27 cellular contexts compared by ENCODE assay signal in genomic region chr9:98175762-98176161, GRCh38.
"Had no signal": no experiment of that assay in that cellular context is flagged by ENCODE, and none has a peak within 500 bp of the region (broad histone marks: within the 10 kb centered on the region; RNA-seq: fewer than 3 reads in every experiment).

No MANE protein-coding gene starts in this region.

- H3K9me3 ChIP-seq: esophagus muscularis mucosa, heart right ventricle, left lung, ovary, psoas muscle, testis, transverse colon, uterus had no signal

- H3K4me3 Mint-ChIP-seq: activated T-helper 1 cell treated with anti-CD3 and anti-CD28 coated beads, Interleukin-12 subunit alpha, Interleukin-12 subunit beta, Interleukin-2, Interleukin-4 antibody, amounts not matched to agents 30 ng/mL and 10 ng/mL and 1 ng/mL, durations not matched to agents 14 hours and 24 hours and 36 hours; endodermal cell; nephron; T-helper 2 cell treated with Interferon-gamma antibody and Interleukin-4, amounts not matched to agents 5 μg/mL and 100 μg/mL, for 36 hours had no signal

- H3K4me3 ChIP-seq: esophagus muscularis mucosa, heart right ventricle, left lung, ovary, psoas muscle, testis, transverse colon, uterus had no signal

- H3K36me3 ChIP-seq: brain microvascular endothelial cell, esophagus muscularis mucosa, heart right ventricle, left lung, ovary, transverse colon, uterus had no signal

- H3K27ac Mint-ChIP-seq: activated T-helper 1 cell treated with anti-CD3 and anti-CD28 coated beads, Interleukin-12 subunit alpha, Interleukin-12 subunit beta, Interleukin-2, Interleukin-4 antibody, amounts not matched to agents 30 ng/mL and 10 ng/mL and 1 ng/mL, durations not matched to agents 14 hours and 24 hours and 36 hours; nephron; T-helper 2 cell treated with Interferon-gamma antibody and Interleukin-4, amounts not matched to agents 5 μg/mL and 100 μg/mL, for 36 hours had no signal

- ATAC-seq: activated CD4-positive, CD25-positive, alpha-beta regulatory T cell treated with anti-CD3 and anti-CD28 coated beads, Interleukin-2, amount 50 U/mL, for 24 hours; foreskin keratinocyte; heart right ventricle; left lung; psoas muscle; stimulated activated naive CD8-positive, alpha-beta T cell treated with anti-CD3 and anti-CD28 coated beads, Interleukin-15, Interleukin-2, amounts not matched to agents 100 U/mL and 50 U/mL, for 24 hours had no signal

- DNase-seq: activated CD4-positive, alpha-beta T cell treated with anti-CD3 and anti-CD28 coated beads for 48 hours; activated CD4-positive, alpha-beta T cell treated with anti-CD3 and anti-CD28 coated beads, Interleukin-2, amount 50 U/mL, for 48 hours; activated CD8-positive, alpha-beta memory T cell treated with anti-CD3 and anti-CD28 coated beads for 24 hours; activated gamma-delta T cell; activated naive CD4-positive, alpha-beta T cell treated with anti-CD3 and anti-CD28 coated beads, Interleukin-2, amount 50 U/mL, for 16 hours; amniotic stem cell; brain microvascular endothelial cell; caudate nucleus; cortex of kidney; endodermal cell; foreskin keratinocyte; heart right ventricle; left lung; mesendoderm; ovary; psoas muscle; stimulated activated CD4-positive, alpha-beta T cell treated with anti-CD3 and anti-CD28 coated beads, Interleukin-15, amount 100 ng/mL, for 24 hours; stimulated activated naive CD8-positive, alpha-beta T cell treated with anti-CD3 and anti-CD28 coated beads, Interleukin-15, Interleukin-2, amounts not matched to agents 100 U/mL and 50 U/mL, for 24 hours; T-helper 1 cell; testis; transverse colon; uterus had no signal

- H3K9me3 Mint-ChIP-seq: activated T-helper 1 cell treated with anti-CD3 and anti-CD28 coated beads, Interleukin-12 subunit alpha, Interleukin-12 subunit beta, Interleukin-2, Interleukin-4 antibody, amounts not matched to agents 30 ng/mL and 10 ng/mL and 1 ng/mL, durations not matched to agents 14 hours and 24 hours and 36 hours; endodermal cell; nephron; T-helper 2 cell treated with Interferon-gamma antibody and Interleukin-4, amounts not matched to agents 5 μg/mL and 100 μg/mL, for 36 hours had no signal

- H3K27ac ChIP-seq: brain microvascular endothelial cell, foreskin keratinocyte, heart right ventricle, left lung, ovary, psoas muscle, uterus had no signal

- H3K27me3 ChIP-seq: brain microvascular endothelial cell, foreskin keratinocyte, left lung, ovary, testis, transverse colon, uterus had no signal

- H3K4me1 ChIP-seq: esophagus muscularis mucosa, foreskin keratinocyte, psoas muscle, uterus had no signal
